Comparison of ENCODE assay signal across 35 cellular contexts in the genomic region with DNA sequence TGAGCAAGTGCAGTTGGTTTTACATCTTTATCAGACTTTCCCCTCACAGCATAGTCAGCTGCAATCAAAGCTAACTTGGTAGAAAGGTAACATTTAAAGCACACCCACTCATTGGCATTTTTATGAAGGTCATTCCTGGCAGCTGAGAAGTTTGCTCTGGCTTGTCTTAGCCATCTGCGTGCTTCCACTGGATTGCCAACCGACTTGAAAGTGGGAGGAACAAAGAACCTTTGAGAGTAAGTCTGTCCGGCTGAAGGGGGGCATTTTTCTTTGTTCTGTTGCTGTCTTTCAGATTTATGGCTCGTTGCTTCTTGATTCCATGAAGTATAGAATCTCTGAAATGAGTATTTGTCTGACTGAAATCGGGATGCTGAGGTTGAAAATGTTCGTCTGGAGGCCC.
"Had no signal": no experiment of that assay in that cellular context is flagged by ENCODE, and none has a peak within 500 bp of the region (broad histone marks: within the 10 kb centered on the region; RNA-seq: fewer than 3 reads in every experiment).

No MANE protein-coding gene starts in this region.

- H3K36me3 ChIP-seq: breast epithelium had no signal

- H3K27ac ChIP-seq: body of pancreas, RWPE1, WERI-Rb-1 had no signal

- H3K4me3 ChIP-seq: body of pancreas, breast epithelium had no signal

- H3K27me3 ChIP-seq: body of pancreas, breast epithelium had no signal

- DNase-seq: activated CD4-positive, alpha-beta memory T cell treated with anti-CD3 and anti-CD28 coated beads, Interleukin-2, amount 10 ng/mL, durations not matched to agents 7 days and 5 days; activated CD4-positive, alpha-beta T cell treated with anti-CD3 and anti-CD28 coated beads for 1 hour; activated CD4-positive, alpha-beta T cell treated with anti-CD3 and anti-CD28 coated beads for 48 hours; activated CD4-positive, CD25-positive, alpha-beta regulatory T cell; activated CD8-positive, alpha-beta memory T cell treated with anti-CD3 and anti-CD28 coated beads for 24 hours; activated CD8-positive, alpha-beta memory T cell treated with anti-CD3 and anti-CD28 coated beads, Interleukin-2, amount 10 ng/mL, durations not matched to agents 7 days and 5 days; activated CD8-positive, alpha-beta memory T cell treated with anti-CD3 and anti-CD28 coated beads, Interleukin-2, amount 50 U/mL, for 48 hours; activated effector memory CD4-positive, alpha-beta T cell treated with anti-CD3 and anti-CD28 coated beads, Interleukin-2, amount 50 U/mL, for 16 hours; activated naive CD4-positive, alpha-beta T cell; activated naive CD4-positive, alpha-beta T cell treated with anti-CD3 and anti-CD28 coated beads, Interleukin-2, amount 50 U/mL, for 16 hours; activated naive CD8-positive, alpha-beta T cell treated with anti-CD3 and anti-CD28 coated beads for 36 hours; activated T-cell treated with anti-CD3 and anti-CD28 coated beads, Interleukin-2, amount 50 U/mL, for 48 hours; amniotic stem cell; aorta; body of pancreas; cerebellar nuclear complex; Kasumi-1; KG1; MM.1S; MV-4-11; NCI-H1092 treated with DMSO at 0.1 percent for 48 hours; NCI-H1417; NCI-H187 treated with DMSO at 0.1 percent for 48 hours; NCI-H2081; NCI-H2171 treated with DMSO at 0.1 percent for 48 hours; NCI-H226; NCI-H524 treated with DMSO at 0.1 percent for 48 hours; SIG-M5; SW 1271; T-helper 1 cell; T-helper 2 cell; T1000; WERI-Rb-1 had no signal

- H3K4me1 ChIP-seq: body of pancreas, breast epithelium had no signal

- H3K9me3 ChIP-seq: body of pancreas had no signal
